1 cellular context compared by ENCODE assay signal in genomic region chr6:43053545-43054205, GRCh38.
TF ChIP-seq lines count a peak whose summit lies in the region.

Gene CUL7, minus strand, starts transcription at chr6:43053851. Its CDS starts 1,063 bp downstream, at chr6:43052788.

TF ChIP-seq in K562, 482 proteins besides CTCF, POLR2A, EP300 and RAD21 (continued from another document and continues in another):
- TF ChIP-seq CHD1 (IDR thresholded peaks at IDR 0.05; ENCODE audit: low read length), result peak; percentile 86
- no peak; the same call in 1 of the 2 replicates for TF ChIP-seq ZNF239 (CRISPR knock-in tag; IDR thresholded peaks at IDR 0.05)
- TF ChIP-seq E2F3 (CRISPR knock-in tag; IDR thresholded peaks at IDR 0.05), result 0 out of 2 replicates have a peak, but pooled peaks have one; percentile 27
- TF ChIP-seq MBD2 (IDR thresholded peaks at IDR 0.05; ENCODE audit: borderline replicate concordance, low read depth), result peak; percentile 88
- peak; percentile 92 for TF ChIP-seq ZBTB5 (IDR thresholded peaks at IDR 0.05)
- TF ChIP-seq ZEB2 (IDR thresholded peaks at IDR 0.05), result peak; percentile 18; the same call in 1 of the 2 replicates
- no peak for TF ChIP-seq TSC22D4 (tag; IDR thresholded peaks at IDR 0.05)
- peak; percentile 98 for TF ChIP-seq RBFOX2 (IDR thresholded peaks at IDR 0.05; ENCODE audit: low read depth, low read length)
- 0 out of 2 replicates have a peak, but pooled peaks have one; percentile 1 for TF ChIP-seq DNMT1 (IDR thresholded peaks at IDR 0.05)
- no peak for TF ChIP-seq DMBX1 (CRISPR knock-in tag; IDR thresholded peaks at IDR 0.05; ENCODE audit: borderline replicate concordance)
- peak; percentile 76 for TF ChIP-seq JUND (IDR thresholded peaks at IDR 0.05; ENCODE audit: borderline replicate concordance, low read depth, low read length)
- TF ChIP-seq JUND (tag; IDR thresholded peaks at IDR 0.05; ENCODE audit: borderline replicate concordance, low read depth, low read length), result peak; percentile 47; the same call in 1 of the 3 replicates
- TF ChIP-seq NFYB (IDR thresholded peaks at IDR 0.05; ENCODE audit: extremely low read depth, insufficient read length), result no peak
- peak; percentile 44; the same call in 1 of the 2 replicates for TF ChIP-seq LEF1 (IDR thresholded peaks at IDR 0.05)
- peak; percentile 61 for TF ChIP-seq NFE2 (IDR thresholded peaks at IDR 0.05; ENCODE audit: low read depth)
- TF ChIP-seq RB1 (IDR thresholded peaks at IDR 0.05; ENCODE audit: low read depth), result peak; percentile 84
- peak; percentile 21 for TF ChIP-seq MEIS2 (IDR thresholded peaks at IDR 0.05; ENCODE audit: partially characterized antibody)
- no peak for TF ChIP-seq FOS (IDR thresholded peaks at IDR 0.05; ENCODE audit: extremely low read depth, insufficient read length)
- peak in 1 of 2 experiments; percentile 37; a peak in 1 of 3 replicates for TF ChIP-seq CBX3 (IDR thresholded peaks at IDR 0.05; ENCODE audit: borderline replicate concordance in 1 of 2, low read length in 2 of 2)
- TF ChIP-seq NONO (IDR thresholded peaks at IDR 0.05; ENCODE audit: low read depth in 2 of 2, low read length in 1 of 2), result peak in 1 of 2 experiments; percentile 83; a peak in 3 of 4 replicates
- peak; percentile 76; the same call in 1 of the 2 replicates for TF ChIP-seq RFX1 (IDR thresholded peaks at IDR 0.05)
- no peak for TF ChIP-seq ZNF785 (CRISPR knock-in tag; IDR thresholded peaks at IDR 0.05)
- TF ChIP-seq ZNF316 (IDR thresholded peaks at IDR 0.05), result 0 out of 2 replicates have a peak, but pooled peaks have one; percentile 29
- no peak for TF ChIP-seq TCFL5 (CRISPR knock-in tag; conservative IDR thresholded peaks at IDR 0.05)
- peak; percentile 78; the same call in 1 of the 2 replicates for TF ChIP-seq ZNF444 (CRISPR knock-in tag; IDR thresholded peaks at IDR 0.05)
- TF ChIP-seq ZNF79 (CRISPR knock-in tag; IDR thresholded peaks at IDR 0.05; ENCODE audit: low read depth), result 0 out of 2 replicates have a peak, but pooled peaks have one; percentile 20
- TF ChIP-seq, protein P1, sequence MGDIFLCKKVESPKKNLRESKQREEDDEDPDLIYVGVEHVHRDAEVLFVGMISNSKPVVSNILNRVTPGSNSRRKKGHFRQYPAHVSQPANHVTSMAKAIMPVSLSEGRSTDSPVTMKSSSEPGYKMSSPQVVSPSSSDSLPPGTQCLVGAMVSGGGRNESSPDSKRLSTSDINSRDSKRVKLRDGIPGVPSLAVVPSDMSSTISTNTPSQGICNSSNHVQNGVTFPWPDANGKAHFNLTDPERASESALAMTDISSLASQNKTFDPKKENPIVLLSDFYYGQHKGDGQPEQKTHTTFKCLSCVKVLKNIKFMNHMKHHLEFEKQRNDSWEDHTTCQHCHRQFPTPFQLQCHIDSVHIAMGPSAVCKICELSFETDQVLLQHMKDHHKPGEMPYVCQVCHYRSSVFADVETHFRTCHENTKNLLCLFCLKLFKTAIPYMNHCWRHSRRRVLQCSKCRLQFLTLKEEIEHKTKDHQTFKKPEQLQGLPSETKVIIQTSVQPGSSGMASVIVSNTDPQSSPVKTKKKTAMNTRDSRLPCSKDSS (IDR thresholded peaks at IDR 0.05; ENCODE audit: low read depth, partially characterized antibody), result no peak
- TF ChIP-seq SREBF2 (CRISPR knock-in tag; IDR thresholded peaks at IDR 0.05), result no peak
- TF ChIP-seq, protein P2, sequence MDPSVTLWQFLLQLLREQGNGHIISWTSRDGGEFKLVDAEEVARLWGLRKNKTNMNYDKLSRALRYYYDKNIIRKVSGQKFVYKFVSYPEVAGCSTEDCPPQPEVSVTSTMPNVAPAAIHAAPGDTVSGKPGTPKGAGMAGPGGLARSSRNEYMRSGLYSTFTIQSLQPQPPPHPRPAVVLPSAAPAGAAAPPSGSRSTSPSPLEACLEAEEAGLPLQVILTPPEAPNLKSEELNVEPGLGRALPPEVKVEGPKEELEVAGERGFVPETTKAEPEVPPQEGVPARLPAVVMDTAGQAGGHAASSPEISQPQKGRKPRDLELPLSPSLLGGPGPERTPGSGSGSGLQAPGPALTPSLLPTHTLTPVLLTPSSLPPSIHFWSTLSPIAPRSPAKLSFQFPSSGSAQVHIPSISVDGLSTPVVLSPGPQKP (CRISPR knock-in tag; IDR thresholded peaks at IDR 0.05), result no peak
- 0 out of 4 replicates have a peak, but pooled peaks of 1 of the 2 experiments have one; percentile 29 for TF ChIP-seq CSDE1 (IDR thresholded peaks at IDR 0.05)
- TF ChIP-seq E2F4 (CRISPR knock-in tag; IDR thresholded peaks at IDR 0.05; ENCODE audit: low read depth), result no peak
- TF ChIP-seq FOXJ3 (CRISPR knock-in tag; IDR thresholded peaks at IDR 0.05), result no peak
- peak; percentile 31; the same call in 1 of the 2 replicates for TF ChIP-seq TEAD4 (IDR thresholded peaks at IDR 0.05; ENCODE audit: low read length)
- TF ChIP-seq TEAD4 (CRISPR knock-in tag; IDR thresholded peaks at IDR 0.05; ENCODE audit: borderline replicate concordance), result no peak
- TF ChIP-seq ZBTB17 (CRISPR knock-in tag; IDR thresholded peaks at IDR 0.05), result peak; percentile 92
- TF ChIP-seq, protein P3, sequence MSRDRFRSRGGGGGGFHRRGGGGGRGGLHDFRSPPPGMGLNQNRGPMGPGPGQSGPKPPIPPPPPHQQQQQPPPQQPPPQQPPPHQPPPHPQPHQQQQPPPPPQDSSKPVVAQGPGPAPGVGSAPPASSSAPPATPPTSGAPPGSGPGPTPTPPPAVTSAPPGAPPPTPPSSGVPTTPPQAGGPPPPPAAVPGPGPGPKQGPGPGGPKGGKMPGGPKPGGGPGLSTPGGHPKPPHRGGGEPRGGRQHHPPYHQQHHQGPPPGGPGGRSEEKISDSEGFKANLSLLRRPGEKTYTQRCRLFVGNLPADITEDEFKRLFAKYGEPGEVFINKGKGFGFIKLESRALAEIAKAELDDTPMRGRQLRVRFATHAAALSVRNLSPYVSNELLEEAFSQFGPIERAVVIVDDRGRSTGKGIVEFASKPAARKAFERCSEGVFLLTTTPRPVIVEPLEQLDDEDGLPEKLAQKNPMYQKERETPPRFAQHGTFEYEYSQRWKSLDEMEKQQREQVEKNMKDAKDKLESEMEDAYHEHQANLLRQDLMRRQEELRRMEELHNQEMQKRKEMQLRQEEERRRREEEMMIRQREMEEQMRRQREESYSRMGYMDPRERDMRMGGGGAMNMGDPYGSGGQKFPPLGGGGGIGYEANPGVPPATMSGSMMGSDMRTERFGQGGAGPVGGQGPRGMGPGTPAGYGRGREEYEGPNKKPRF (IDR thresholded peaks at IDR 0.05; ENCODE audit: low read depth, low read length), result no peak
- peak; percentile 78 for TF ChIP-seq ZNF764 (CRISPR knock-in tag; IDR thresholded peaks at IDR 0.05; ENCODE audit: low read depth)
- TF ChIP-seq ZNF76 (CRISPR knock-in tag; IDR thresholded peaks at IDR 0.05; ENCODE audit: borderline replicate concordance), result 0 out of 2 replicates have a peak, but pooled peaks have one; percentile 54
- no peak for TF ChIP-seq GTF2A2 (tag; IDR thresholded peaks at IDR 0.05)
- TF ChIP-seq ZC3H8 (IDR thresholded peaks at IDR 0.05), result 0 out of 2 replicates have a peak, but pooled peaks have one; percentile 54
- TF ChIP-seq, protein P4, sequence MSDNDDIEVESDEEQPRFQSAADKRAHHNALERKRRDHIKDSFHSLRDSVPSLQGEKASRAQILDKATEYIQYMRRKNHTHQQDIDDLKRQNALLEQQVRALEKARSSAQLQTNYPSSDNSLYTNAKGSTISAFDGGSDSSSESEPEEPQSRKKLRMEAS (CRISPR knock-in tag; IDR thresholded peaks at IDR 0.05), result peak; percentile 79
- TF ChIP-seq, protein P5, sequence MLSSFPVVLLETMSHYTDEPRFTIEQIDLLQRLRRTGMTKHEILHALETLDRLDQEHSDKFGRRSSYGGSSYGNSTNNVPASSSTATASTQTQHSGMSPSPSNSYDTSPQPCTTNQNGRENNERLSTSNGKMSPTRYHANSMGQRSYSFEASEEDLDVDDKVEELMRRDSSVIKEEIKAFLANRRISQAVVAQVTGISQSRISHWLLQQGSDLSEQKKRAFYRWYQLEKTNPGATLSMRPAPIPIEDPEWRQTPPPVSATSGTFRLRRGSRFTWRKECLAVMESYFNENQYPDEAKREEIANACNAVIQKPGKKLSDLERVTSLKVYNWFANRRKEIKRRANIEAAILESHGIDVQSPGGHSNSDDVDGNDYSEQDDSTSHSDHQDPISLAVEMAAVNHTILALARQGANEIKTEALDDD (IDR thresholded peaks at IDR 0.05), result no peak
- TF ChIP-seq ZNF263 (CRISPR knock-in tag; IDR thresholded peaks at IDR 0.05; ENCODE audit: borderline replicate concordance), result peak; percentile 85
- no peak for TF ChIP-seq COPS2 (conservative IDR thresholded peaks at IDR 0.05)
- TF ChIP-seq MAFF (IDR thresholded peaks at IDR 0.05; ENCODE audit: low read length), result no peak
- TF ChIP-seq KHSRP (IDR thresholded peaks at IDR 0.05), result peak; percentile 51; the same call in 1 of the 2 replicates
- peak; percentile 84 for TF ChIP-seq TAF1 (IDR thresholded peaks at IDR 0.05; ENCODE audit: control insufficient read depth, extremely low read depth, insufficient read depth, low read length, severe bottlenecking)
- peak; percentile 81 for TF ChIP-seq NFRKB (IDR thresholded peaks at IDR 0.05; ENCODE audit: low read depth)
- TF ChIP-seq POU5F1 (IDR thresholded peaks at IDR 0.05; ENCODE audit: borderline replicate concordance, low read depth, low read length, partially characterized antibody), result no peak
- TF ChIP-seq NCOA1 (IDR thresholded peaks at IDR 0.05; ENCODE audit: low read depth), result no peak; the same call in 1 of the 2 replicates
- no peak for TF ChIP-seq NFIX (CRISPR knock-in tag; IDR thresholded peaks at IDR 0.05; ENCODE audit: low read depth)
- peak; percentile 88 for TF ChIP-seq RBM22 (IDR thresholded peaks at IDR 0.05; ENCODE audit: low read depth, low read length, poor library complexity, severe bottlenecking)
- peak; percentile 33; the same call in 1 of the 2 replicates for TF ChIP-seq ZKSCAN1 (IDR thresholded peaks at IDR 0.05; ENCODE audit: low read depth, low read length)
- no peak for TF ChIP-seq ATF1 (CRISPR knock-in tag; IDR thresholded peaks at IDR 0.05)
- peak; percentile 83 for TF ChIP-seq ATF1 (tag; IDR thresholded peaks at IDR 0.05)
- no peak for TF ChIP-seq GTF2B (IDR thresholded peaks at IDR 0.05; ENCODE audit: extremely low read depth, insufficient read length)
- peak; percentile 27 for TF ChIP-seq HNRNPLL (IDR thresholded peaks at IDR 0.05; ENCODE audit: low read depth, low read length, poor library complexity, severe bottlenecking)
- peak; percentile 73; the same call in 1 of the 2 replicates for TF ChIP-seq GTF2F1 (IDR thresholded peaks at IDR 0.05; ENCODE audit: low read depth, low read length)
- no peak for TF ChIP-seq ZNF431 (CRISPR knock-in tag; IDR thresholded peaks at IDR 0.05)
- TF ChIP-seq, protein P6, sequence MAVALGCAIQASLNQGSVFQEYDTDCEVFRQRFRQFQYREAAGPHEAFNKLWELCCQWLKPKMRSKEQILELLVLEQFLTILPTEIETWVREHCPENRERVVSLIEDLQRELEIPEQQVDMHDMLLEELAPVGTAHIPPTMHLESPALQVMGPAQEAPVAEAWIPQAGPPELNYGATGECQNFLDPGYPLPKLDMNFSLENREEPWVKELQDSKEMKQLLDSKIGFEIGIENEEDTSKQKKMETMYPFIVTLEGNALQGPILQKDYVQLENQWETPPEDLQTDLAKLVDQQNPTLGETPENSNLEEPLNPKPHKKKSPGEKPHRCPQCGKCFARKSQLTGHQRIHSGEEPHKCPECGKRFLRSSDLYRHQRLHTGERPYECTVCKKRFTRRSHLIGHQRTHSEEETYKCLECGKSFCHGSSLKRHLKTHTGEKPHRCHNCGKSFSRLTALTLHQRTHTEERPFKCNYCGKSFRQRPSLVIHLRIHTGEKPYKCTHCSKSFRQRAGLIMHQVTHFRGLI (CRISPR knock-in tag; IDR thresholded peaks at IDR 0.05), result no peak
- no peak; the same call in 1 of the 2 replicates for TF ChIP-seq GATAD2B (IDR thresholded peaks at IDR 0.05; ENCODE audit: borderline replicate concordance)
- no peak for TF ChIP-seq SNRNP70 (optimal IDR thresholded peaks at IDR 0.05; ENCODE audit: low read depth, low read length)
